21 cellular contexts compared by ENCODE assay signal in the genomic region with DNA sequence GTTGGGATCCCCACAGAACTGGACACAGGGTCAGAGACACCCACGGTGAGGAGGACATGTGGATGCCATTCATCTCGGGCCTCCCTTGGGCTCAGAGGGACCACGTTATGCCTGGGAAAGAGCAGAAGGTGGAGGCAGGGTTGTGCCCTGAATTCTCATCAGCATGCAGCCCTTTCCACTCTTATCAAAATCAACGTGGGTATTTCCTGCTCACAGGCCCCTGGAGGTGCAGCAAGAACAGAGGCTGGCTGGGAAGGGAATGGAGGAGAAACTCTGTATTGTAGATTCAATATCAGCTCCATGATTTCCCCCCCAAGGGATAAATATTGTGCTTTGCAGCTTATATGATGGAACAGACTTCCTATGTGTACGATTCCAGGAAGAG.
A peak's percentile ranks its signal among the peaks of the same experiment; 100 is the strongest.
DNase-seq lines count a peak whose midpoint lies in the region; ATAC-seq, FAIRE-seq and TF ChIP-seq lines count a peak whose summit lies in the region.
"Had no signal": no experiment of that assay in that cellular context is flagged by ENCODE, and none has a peak within 500 bp of the region (broad histone marks: within the 10 kb centered on the region; RNA-seq: fewer than 3 reads in every experiment).

No MANE protein-coding gene starts in this region.

- H3K9me3 ChIP-seq in heart left ventricle (no peaks in the 10 kb centered on the region), right atrium auricular region (no peaks in the 10 kb centered on the region), liver (ENCODE audit: control insufficient read depth in 4 of 4, low read length in 3 of 4) (no peaks in the 10 kb centered on the region)
- H3K9me3 ChIP-seq: upper lobe of left lung had no signal

- WGBS in heart left ventricle, 4 donors: 62 to 77% (median 68%) methylated on average over 5 of the region's 5 CpGs
- 43% methylated on average over 5 of the region's 5 CpGs for WGBS in liver

- DNase-seq in heart left ventricle: no peak
- DNase-seq in right atrium auricular region (ENCODE audit: low spot score): no peak
- peak; percentile 54 for DNase-seq in retina
- DNase-seq in NCI-H1930 (lab: John Stamatoyannopoulos, UW): no peak
- DNase-seq in T-helper 2 cell: no peak
- no peak for DNase-seq in H54 (ENCODE audit: insufficient read length, low spot score)
- DNase-seq in stimulated activated CD4-positive, alpha-beta T cell treated with anti-CD3 and anti-CD28 coated beads, Interleukin-4, amount 100 ng/mL, for 1 hour: no peak
- DNase-seq: ACHN; activated CD8-positive, alpha-beta T cell treated with anti-CD3 and anti-CD28 coated beads, Interleukin-2, amount 10 ng/mL, durations not matched to agents 7 days and 5 days; activated naive CD4-positive, alpha-beta T cell treated with anti-CD3 and anti-CD28 coated beads, Interleukin-2, amount 50 U/mL, for 16 hours; activated T-cell treated with anti-CD3 and anti-CD28 coated beads, Interleukin-2, amount 50 U/mL, for 24 hours; cortex of kidney; hippocampal formation; mammary epithelial cell; NCI-H187 treated with DMSO at 0.1 percent for 48 hours; T-helper 9 cell; upper lobe of left lung had no signal

- H3K36me3 ChIP-seq in heart left ventricle (no peaks in the 10 kb centered on the region), right atrium auricular region (no peaks in the 10 kb centered on the region), liver (ENCODE audit: control insufficient read depth in 4 of 4, insufficient read depth in 3 of 4, low read depth in 1 of 4, low read length in 3 of 4) (no peaks in the 10 kb centered on the region)
- H3K36me3 ChIP-seq: upper lobe of left lung had no signal

- TF ChIP-seq POLR2A in heart left ventricle (IDR thresholded peaks at IDR 0.05) (no peak), H54 (IDR thresholded peaks at IDR 0.05; ENCODE audit: low read depth, low read length) (no peak)

- no peak for TF ChIP-seq RAD21 in liver (IDR thresholded peaks at IDR 0.05)

- H3K27me3 ChIP-seq in heart left ventricle (no peaks in the 10 kb centered on the region), right atrium auricular region (no peaks in the 10 kb centered on the region), liver (ENCODE audit: control insufficient read depth in 4 of 4, insufficient read depth in 4 of 4, low read length in 3 of 4) (no peaks in the 10 kb centered on the region)
- H3K27me3 ChIP-seq: upper lobe of left lung had no signal

- TF ChIP-seq CTCF in heart left ventricle (IDR thresholded peaks at IDR 0.05): no peak
- TF ChIP-seq CTCF in right atrium auricular region (IDR thresholded peaks at IDR 0.05): no peak
- TF ChIP-seq CTCF in liver (IDR thresholded peaks at IDR 0.05; ENCODE audit: low read depth, low read length, missing input control): no peak

- intact Hi-C loops in heart left ventricle (cut with DNase I): loop anchor here in 1 of 10 donors (10.0 kb wide), 1 partner anchor 67 kb away; no protein-coding TSS in a partner anchor

- H3K4me1 ChIP-seq in heart left ventricle (peaks cover 0 to 50% (median 17%) of the 10 kb centered on the region in 12 donors), right atrium auricular region (peaks cover 0 to 13% of the 10 kb centered on the region in 2 donors), liver (ENCODE audit: control insufficient read depth in 4 of 4, insufficient read depth in 4 of 4, low read length in 3 of 4) (peaks cover 12 to 27% (median 18%) of the 10 kb centered on the region in 4 donors)

- FAIRE-seq in H54 (lab: Jason Lieb, UNC): no peak

- H3K9ac ChIP-seq in liver (ENCODE audit: low read depth in 1 of 2, low read length in 2 of 2): no peak overlapping the region

- peak overlapping the region in 7 of 12 donors; percentile 4 to 70 (median 34) for H3K27ac ChIP-seq in heart left ventricle
- peak overlapping the region in 1 of 2 donors; percentile 19 for H3K27ac ChIP-seq in right atrium auricular region
- H3K27ac ChIP-seq in liver (ENCODE audit: low read depth in 1 of 2, low read length in 2 of 2): peak overlapping the region; percentile 64 to 76
- H3K27ac ChIP-seq: SK-N-MC had no signal

- peak in 2 of 4 donors; percentile 14 to 16 for ATAC-seq in heart left ventricle
- ATAC-seq: activated CD8-positive, alpha-beta T cell treated with anti-CD3 and anti-CD28 coated beads, Interleukin-2, amount 10 ng/mL, durations not matched to agents 7 days and 5 days; natural killer cell treated with Interleukin-12 subunit alpha and Interleukin-12 subunit beta and Interleukin-15 and Interleukin-18, amount 100 ng/mL, for 72 hours; Panc1 had no signal

- H3K4me3 ChIP-seq in heart left ventricle: no peak overlapping the region
- H3K4me3 ChIP-seq in right atrium auricular region: no peak overlapping the region
- H3K4me3 ChIP-seq in liver (ENCODE audit: low read depth in 1 of 3, low read length in 3 of 3): no peak overlapping the region
- H3K4me3 ChIP-seq: SK-N-MC, upper lobe of left lung had no signal

TF ChIP-seq in liver, 16 proteins besides CTCF, POLR2A, EP300 and RAD21:
- TF ChIP-seq, protein P1, sequence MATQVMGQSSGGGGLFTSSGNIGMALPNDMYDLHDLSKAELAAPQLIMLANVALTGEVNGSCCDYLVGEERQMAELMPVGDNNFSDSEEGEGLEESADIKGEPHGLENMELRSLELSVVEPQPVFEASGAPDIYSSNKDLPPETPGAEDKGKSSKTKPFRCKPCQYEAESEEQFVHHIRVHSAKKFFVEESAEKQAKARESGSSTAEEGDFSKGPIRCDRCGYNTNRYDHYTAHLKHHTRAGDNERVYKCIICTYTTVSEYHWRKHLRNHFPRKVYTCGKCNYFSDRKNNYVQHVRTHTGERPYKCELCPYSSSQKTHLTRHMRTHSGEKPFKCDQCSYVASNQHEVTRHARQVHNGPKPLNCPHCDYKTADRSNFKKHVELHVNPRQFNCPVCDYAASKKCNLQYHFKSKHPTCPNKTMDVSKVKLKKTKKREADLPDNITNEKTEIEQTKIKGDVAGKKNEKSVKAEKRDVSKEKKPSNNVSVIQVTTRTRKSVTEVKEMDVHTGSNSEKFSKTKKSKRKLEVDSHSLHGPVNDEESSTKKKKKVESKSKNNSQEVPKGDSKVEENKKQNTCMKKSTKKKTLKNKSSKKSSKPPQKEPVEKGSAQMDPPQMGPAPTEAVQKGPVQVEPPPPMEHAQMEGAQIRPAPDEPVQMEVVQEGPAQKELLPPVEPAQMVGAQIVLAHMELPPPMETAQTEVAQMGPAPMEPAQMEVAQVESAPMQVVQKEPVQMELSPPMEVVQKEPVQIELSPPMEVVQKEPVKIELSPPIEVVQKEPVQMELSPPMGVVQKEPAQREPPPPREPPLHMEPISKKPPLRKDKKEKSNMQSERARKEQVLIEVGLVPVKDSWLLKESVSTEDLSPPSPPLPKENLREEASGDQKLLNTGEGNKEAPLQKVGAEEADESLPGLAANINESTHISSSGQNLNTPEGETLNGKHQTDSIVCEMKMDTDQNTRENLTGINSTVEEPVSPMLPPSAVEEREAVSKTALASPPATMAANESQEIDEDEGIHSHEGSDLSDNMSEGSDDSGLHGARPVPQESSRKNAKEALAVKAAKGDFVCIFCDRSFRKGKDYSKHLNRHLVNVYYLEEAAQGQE (IDR thresholded peaks at IDR 0.05): no peak
- TF ChIP-seq, protein P2, sequence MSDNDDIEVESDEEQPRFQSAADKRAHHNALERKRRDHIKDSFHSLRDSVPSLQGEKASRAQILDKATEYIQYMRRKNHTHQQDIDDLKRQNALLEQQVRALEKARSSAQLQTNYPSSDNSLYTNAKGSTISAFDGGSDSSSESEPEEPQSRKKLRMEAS (IDR thresholded peaks at IDR 0.05): no peak
- TF ChIP-seq SP1 (IDR thresholded peaks at IDR 0.05) (no peak), TAF1 (conservative IDR thresholded peaks at IDR 0.05) (no peak)
